ENCODE assay signal across 27 cellular contexts in genomic region chr18:63730788-63731187, GRCh38. TPM values are rescaled to one million over a fixed set of nuclear protein-coding genes. Genes with fewer than 3 reads are reported as not detected.
DNase-seq lines count a peak whose midpoint lies in the region; FAIRE-seq and TF ChIP-seq lines count a peak whose summit lies in the region.
"Had no signal": no experiment of that assay in that cellular context is flagged by ENCODE, and none has a peak within 500 bp of the region (broad histone marks: within the 10 kb centered on the region; RNA-seq: fewer than 3 reads in every experiment).

No MANE protein-coding gene starts in this region.

- no peak overlapping the region for H2AFZ ChIP-seq in SK-N-SH (ENCODE audit: low read depth)

- no peak for TF ChIP-seq RAD21 in SK-N-SH (IDR thresholded peaks at IDR 0.05; ENCODE audit: low read length)

- no peak overlapping the region for H3K4me2 ChIP-seq in SK-N-SH
- H3K4me2 ChIP-seq: BLaER1 treated with 17β-estradiol and CSF1 and Interleukin-3, amounts not matched to agents 10 nM and 100 nM had no signal

- no peaks in the 10 kb centered on the region; the same call in 1 of the 2 replicates for H3K27me3 ChIP-seq in SK-N-SH (ENCODE audit: insufficient read depth)
- H3K27me3 ChIP-seq: BLaER1 treated with 17β-estradiol and CSF1 and Interleukin-3, amounts not matched to agents 10 nM and 100 nM; pancreas; sigmoid colon; suprapubic skin had no signal

- H3K4me3 ChIP-seq in SK-N-SH (ENCODE audit: low read depth in 2 of 2, low read length in 1 of 2), result no peak overlapping the region
- H3K4me3 ChIP-seq: BLaER1 treated with 17β-estradiol and CSF1 and Interleukin-3, amounts not matched to agents 10 nM and 100 nM; GM12878; pancreas; sigmoid colon; suprapubic skin had no signal

- no peaks in the 10 kb centered on the region for H3K4me1 ChIP-seq in SK-N-SH (ENCODE audit: control insufficient read depth in 1 of 2, insufficient read depth in 2 of 2, low read depth in 1 of 2, low read length in 1 of 2)
- H3K4me1 ChIP-seq: pancreas had no signal

- TF ChIP-seq CTCF in SK-N-SH (IDR thresholded peaks at IDR 0.05), result no peak

- no peak overlapping the region for H3K9ac ChIP-seq in SK-N-SH
- H3K9ac ChIP-seq: BLaER1 treated with 17β-estradiol and CSF1 and Interleukin-3, amounts not matched to agents 10 nM and 100 nM had no signal

- H3K9me3 ChIP-seq in SK-N-SH, result no peaks in the 10 kb centered on the region
- H3K9me3 ChIP-seq: BLaER1 treated with 17β-estradiol and CSF1 and Interleukin-3, amounts not matched to agents 10 nM and 100 nM; pancreas; sigmoid colon; suprapubic skin had no signal

- TF ChIP-seq POLR2A in GM12892 (IDR thresholded peaks at IDR 0.05; ENCODE audit: low read depth, low read length), result no peak

- H3F3A ChIP-seq in SK-N-SH (replicated peaks; ENCODE audit: insufficient read depth), result no peaks in the 10 kb centered on the region

- WGBS in SK-N-SH (ENCODE audit: low lambda C conversion rate), result 0% methylated on average over 3 of the region's 5 CpGs

- H3K9me2 ChIP-seq in SK-N-SH, result no peaks in the 10 kb centered on the region

- CTCF ChIA-PET in SK-N-SH (lab: Yijun Ruan, JAX), result interaction anchor here (0.6 to 1.2 kb wide), 2 partner anchors 11 to 152 kb away, joined by 3 read pairs; no protein-coding TSS in a partner anchor

- H3K36me3 ChIP-seq in SK-N-SH (replicated peaks in 1 of 2; ENCODE audit: control insufficient read depth in 1 of 2, insufficient read depth in 2 of 2, low read length in 1 of 2), result no peaks in the 10 kb centered on the region
- H3K36me3 ChIP-seq: BLaER1 treated with 17β-estradiol and CSF1 and Interleukin-3, amounts not matched to agents 10 nM and 100 nM; pancreas; sigmoid colon; suprapubic skin had no signal

- H3K79me2 ChIP-seq in SK-N-SH (ENCODE audit: insufficient read depth), result no peaks in the 10 kb centered on the region

- DNase-seq in A172 (ENCODE audit: low spot score) (peak; percentile 17), HT-29 (ENCODE audit: low spot score) (peak; percentile 29), SK-N-SH (no peak), foreskin melanocyte (peak; percentile 80), NCI-H1417 treated with DMSO at 0.1 percent for 48 hours (lab: John Stamatoyannopoulos, UW) (no peak), GM12892 (ENCODE audit: insufficient read length) (no peak), ecto neural progenitor cell (ENCODE audit: low spot score) (no peak)
- DNase-seq in stimulated activated CD4-positive, alpha-beta T cell treated with anti-CD3 and anti-CD28 coated beads, Interleukin-1b, Interleukin-23, amount 100 ng/mL, for 48 hours, result no peak
- DNase-seq: activated CD4-positive, alpha-beta T cell treated with anti-CD3 and anti-CD28 coated beads for 48 hours; foreskin fibroblast; H9; left cardiac atrium; mesenchymal stem cell; NCI-H1048; NCI-H2081; pancreas; SHP77; sigmoid colon had no signal

- H4K20me1 ChIP-seq in SK-N-SH (ENCODE audit: insufficient read depth), result no peaks in the 10 kb centered on the region
- H4K20me1 ChIP-seq: BLaER1 treated with 17β-estradiol and CSF1 and Interleukin-3, amounts not matched to agents 10 nM and 100 nM had no signal

- H3K27ac ChIP-seq in SK-N-SH (ENCODE audit: low read depth in 2 of 2, low read length in 1 of 2), result no peak overlapping the region
- H3K27ac ChIP-seq: BLaER1 treated with 17β-estradiol and CSF1 and Interleukin-3, amounts not matched to agents 10 nM and 100 nM; pancreas; sigmoid colon; suprapubic skin had no signal

- TF ChIP-seq EP300 in SK-N-SH (IDR thresholded peaks at IDR 0.05; ENCODE audit: borderline replicate concordance in 1 of 2, low read depth in 1 of 2, low read length in 1 of 2), result no peak

- FAIRE-seq in GM12892 (lab: Jason Lieb, UNC), result no peak
- FAIRE-seq: colon, endometrium, GM12878, pancreas had no signal

- POLR2A ChIA-PET in SK-N-SH (lab: Yijun Ruan, JAX), result no interaction called here

TF ChIP-seq in SK-N-SH, 30 proteins besides CTCF, POLR2A, EP300 and RAD21:
- TF ChIP-seq, protein P1, sequence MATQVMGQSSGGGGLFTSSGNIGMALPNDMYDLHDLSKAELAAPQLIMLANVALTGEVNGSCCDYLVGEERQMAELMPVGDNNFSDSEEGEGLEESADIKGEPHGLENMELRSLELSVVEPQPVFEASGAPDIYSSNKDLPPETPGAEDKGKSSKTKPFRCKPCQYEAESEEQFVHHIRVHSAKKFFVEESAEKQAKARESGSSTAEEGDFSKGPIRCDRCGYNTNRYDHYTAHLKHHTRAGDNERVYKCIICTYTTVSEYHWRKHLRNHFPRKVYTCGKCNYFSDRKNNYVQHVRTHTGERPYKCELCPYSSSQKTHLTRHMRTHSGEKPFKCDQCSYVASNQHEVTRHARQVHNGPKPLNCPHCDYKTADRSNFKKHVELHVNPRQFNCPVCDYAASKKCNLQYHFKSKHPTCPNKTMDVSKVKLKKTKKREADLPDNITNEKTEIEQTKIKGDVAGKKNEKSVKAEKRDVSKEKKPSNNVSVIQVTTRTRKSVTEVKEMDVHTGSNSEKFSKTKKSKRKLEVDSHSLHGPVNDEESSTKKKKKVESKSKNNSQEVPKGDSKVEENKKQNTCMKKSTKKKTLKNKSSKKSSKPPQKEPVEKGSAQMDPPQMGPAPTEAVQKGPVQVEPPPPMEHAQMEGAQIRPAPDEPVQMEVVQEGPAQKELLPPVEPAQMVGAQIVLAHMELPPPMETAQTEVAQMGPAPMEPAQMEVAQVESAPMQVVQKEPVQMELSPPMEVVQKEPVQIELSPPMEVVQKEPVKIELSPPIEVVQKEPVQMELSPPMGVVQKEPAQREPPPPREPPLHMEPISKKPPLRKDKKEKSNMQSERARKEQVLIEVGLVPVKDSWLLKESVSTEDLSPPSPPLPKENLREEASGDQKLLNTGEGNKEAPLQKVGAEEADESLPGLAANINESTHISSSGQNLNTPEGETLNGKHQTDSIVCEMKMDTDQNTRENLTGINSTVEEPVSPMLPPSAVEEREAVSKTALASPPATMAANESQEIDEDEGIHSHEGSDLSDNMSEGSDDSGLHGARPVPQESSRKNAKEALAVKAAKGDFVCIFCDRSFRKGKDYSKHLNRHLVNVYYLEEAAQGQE (IDR thresholded peaks at IDR 0.05; ENCODE audit: low read depth, low read length), result no peak
- TF ChIP-seq, protein P2, sequence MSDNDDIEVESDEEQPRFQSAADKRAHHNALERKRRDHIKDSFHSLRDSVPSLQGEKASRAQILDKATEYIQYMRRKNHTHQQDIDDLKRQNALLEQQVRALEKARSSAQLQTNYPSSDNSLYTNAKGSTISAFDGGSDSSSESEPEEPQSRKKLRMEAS (IDR thresholded peaks at IDR 0.05; ENCODE audit: low read depth), result no peak
- TF ChIP-seq USF1 (IDR thresholded peaks at IDR 0.05; ENCODE audit: borderline replicate concordance, low read depth) (peak; percentile 28; the same call in 1 of the 2 replicates), RXRA (IDR thresholded peaks at IDR 0.05; ENCODE audit: borderline replicate concordance, low read depth) (no peak)

RNA-seq across cellular contexts. Expression of gene SERPINB11, which starts 28.0 kb away (rescaled TPM):
- total RNA-seq in A172 (2014; rRNA removed; shearing (Covaris generic)), result not detected in 2 replicates
- total RNA-seq in HT-29 (2014; rRNA removed; shearing (Covaris generic)), result not detected in 2 replicates
- not detected in 2 replicates for polyA plus RNA-seq in SK-N-SH (2012; rRNA removed)
- not detected in 2 replicates for polyA plus RNA-seq in SK-N-SH (2012; cell fraction: cytosol; rRNA removed)
- polyA plus RNA-seq in SK-N-SH (2012; cell fraction: nucleus; rRNA removed), result not detected in 2 replicates
- not detected for polyA plus RNA-seq in GM12892 (2012; ENCODE audit: missing spikeins)
- total RNA-seq: activated naive CD4-positive, alpha-beta T cell treated with anti-CD3 and anti-CD28 coated beads, Interleukin-2, amount 50 U/mL, for 72 hours; activated T-helper 1 cell treated with anti-CD3 and anti-CD28 coated beads, Interleukin-12 subunit alpha, Interleukin-12 subunit beta, Interleukin-2, Interleukin-4 antibody, amounts not matched to agents 30 ng/mL and 10 ng/mL and 1 ng/mL, durations not matched to agents 14 hours and 24 hours and 36 hours; GM12878; H9; left cardiac atrium; natural killer cell treated with Interleukin-12 subunit alpha and Interleukin-12 subunit beta and Interleukin-15 and Interleukin-18, amount 100 ng/mL, for 72 hours; pancreas; sigmoid colon; T-helper 1 cell treated with Interleukin-12 subunit alpha and Interleukin-12 subunit beta and Interleukin-4 antibody, amounts not matched to agents 30 ng/mL and 1 ng/mL, for 36 hours had no signal
- polyA plus RNA-seq: GM12878, pancreas, sigmoid colon had no signal

RNA-seq across cellular contexts. Expression of gene SERPINB7, which starts 44.4 kb away (rescaled TPM):
- 5.6 and 8.9 TPM in 2 replicates for total RNA-seq in A172 (2014; rRNA removed; shearing (Covaris generic))
- 0.16 TPM in 1 of 2 replicates, not detected in the other for total RNA-seq in HT-29 (2014; rRNA removed; shearing (Covaris generic))
- polyA plus RNA-seq in SK-N-SH (2012; rRNA removed), result 99.5 and 170 TPM in 2 replicates
- 173 and 183 TPM in 2 replicates for polyA plus RNA-seq in SK-N-SH (2012; cell fraction: cytosol; rRNA removed)
- 26.3 and 90.4 TPM in 2 replicates for polyA plus RNA-seq in SK-N-SH (2012; cell fraction: nucleus; rRNA removed)
- not detected for polyA plus RNA-seq in GM12892 (2012; ENCODE audit: missing spikeins)
- total RNA-seq: activated naive CD4-positive, alpha-beta T cell treated with anti-CD3 and anti-CD28 coated beads, Interleukin-2, amount 50 U/mL, for 72 hours; activated T-helper 1 cell treated with anti-CD3 and anti-CD28 coated beads, Interleukin-12 subunit alpha, Interleukin-12 subunit beta, Interleukin-2, Interleukin-4 antibody, amounts not matched to agents 30 ng/mL and 10 ng/mL and 1 ng/mL, durations not matched to agents 14 hours and 24 hours and 36 hours; GM12878; H9; left cardiac atrium; natural killer cell treated with Interleukin-12 subunit alpha and Interleukin-12 subunit beta and Interleukin-15 and Interleukin-18, amount 100 ng/mL, for 72 hours; pancreas; sigmoid colon; T-helper 1 cell treated with Interleukin-12 subunit alpha and Interleukin-12 subunit beta and Interleukin-4 antibody, amounts not matched to agents 30 ng/mL and 1 ng/mL, for 36 hours had no signal
- polyA plus RNA-seq: GM12878, pancreas had no signal

Comparison
In these comparisons a context has a peak if more than half of its experiments do, and no peak if none do; other contexts are left out.
1. DNase-seq: peak in A172 (single experiment), HT-29 (single experiment) and foreskin melanocyte (single experiment); none in SK-N-SH (single experiment), NCI-H1417 treated with DMSO at 0.1 percent for 48 hours (single experiment), GM12892 (single experiment), ecto neural progenitor cell (single experiment) and stimulated activated CD4-positive, alpha-beta T cell treated with anti-CD3 and anti-CD28 coated beads, Interleukin-1b, Interleukin-23, amount 100 ng/mL, for 48 hours (single experiment).